15 cellular contexts compared by ENCODE assay signal in the genomic region with DNA sequence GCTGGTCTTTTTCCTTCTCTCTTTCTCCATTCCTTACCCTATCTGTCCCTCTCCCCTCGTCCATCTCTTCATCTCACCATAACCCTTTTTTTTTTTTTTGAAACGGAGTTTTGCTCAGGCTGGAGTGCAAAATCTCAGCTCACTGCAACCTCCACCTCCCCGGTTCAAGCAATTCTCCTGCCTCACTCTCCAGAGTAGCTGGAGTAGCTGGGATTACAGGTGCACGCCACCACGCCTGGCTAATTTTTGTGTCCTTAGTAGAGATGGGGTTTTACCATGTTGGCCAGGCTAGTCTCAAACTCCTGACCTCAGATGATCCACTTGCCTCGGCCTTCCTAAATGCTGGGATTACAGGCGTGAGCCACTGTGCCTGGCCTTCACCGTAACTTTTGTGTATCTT. TPM values are rescaled to one million over a fixed set of nuclear protein-coding genes. Genes with fewer than 3 reads are reported as not detected.
DNase-seq lines count a peak whose midpoint lies in the region; ATAC-seq and TF ChIP-seq lines count a peak whose summit lies in the region.
"Not testable (repeated sequence)": the region's sequence is repeated elsewhere in the genome, so short reads cannot be mapped to it uniquely, and the experiment has no call there.
"Had no signal": no experiment of that assay in that cellular context is flagged by ENCODE, and none has a peak within 500 bp of the region (broad histone marks: within the 10 kb centered on the region; RNA-seq: fewer than 3 reads in every experiment).

No MANE protein-coding gene starts in this region.

- not testable (repeated sequence) for DNase-seq in CD4-positive, CD25-positive, alpha-beta regulatory T cell; CD8-positive, alpha-beta T cell; T-cell; T-helper 2 cell treated with Interferon-gamma antibody and Interleukin-4, amounts not matched to agents 5 μg/mL and 100 μg/mL, for 36 hours (ENCODE audit: low spot score); naive thymus-derived CD8-positive, alpha-beta T cell

- POLR2A ChIA-PET in CD8-positive, alpha-beta T cell (lab: Charles Lee) = not testable (repeated sequence)
- POLR2A ChIA-PET in T-cell (lab: Charles Lee) = interaction anchor here in 1 of 2 donors (0.7 kb wide), 1 partner anchor 1085 kb away, joined by 5 read pairs; no protein-coding TSS in a partner anchor
- POLR2A ChIA-PET in naive thymus-derived CD8-positive, alpha-beta T cell (lab: Charles Lee) = interaction anchor here (1.1 kb wide), 1 partner anchor 75 kb away, joined by 3 read pairs; no protein-coding TSS in a partner anchor

- not testable (repeated sequence) for H3K27ac ChIP-seq in CD4-positive, CD25-positive, alpha-beta regulatory T cell (ENCODE audit: insufficient read depth, low read length, poor library complexity, severe bottlenecking); CD8-positive, alpha-beta T cell (ENCODE audit: low read depth, low read length)

- H3K4me1 ChIP-seq in CD4-positive, CD25-positive, alpha-beta regulatory T cell (ENCODE audit: control insufficient read depth, insufficient read depth, low read length, poor library complexity, severe bottlenecking) = peaks cover 54% of the 10 kb centered on the region
- H3K4me1 ChIP-seq in CD8-positive, alpha-beta T cell (ENCODE audit: insufficient read depth, low read length) = peaks cover 62% of the 10 kb centered on the region

- not testable (repeated sequence) for ATAC-seq in CD4-positive, CD25-positive, alpha-beta regulatory T cell (ENCODE audit: low read depth in 2 of 2); CD8-positive, alpha-beta T cell; T-cell (replicated peaks in 1 of 4); naive thymus-derived CD8-positive, alpha-beta T cell

- not testable (repeated sequence) for H3K36me3 ChIP-seq in CD4-positive, CD25-positive, alpha-beta regulatory T cell (ENCODE audit: control insufficient read depth, insufficient read depth, low read length); CD8-positive, alpha-beta T cell (ENCODE audit: insufficient read depth, low read length)

- H3K27me3 ChIP-seq in CD4-positive, CD25-positive, alpha-beta regulatory T cell (ENCODE audit: control insufficient read depth, insufficient read depth, low read length); CD8-positive, alpha-beta T cell (ENCODE audit: insufficient read depth, low read length): not testable (repeated sequence)

- not testable (repeated sequence) for H3K36me3 Mint-ChIP-seq in CD4-positive, CD25-positive, alpha-beta regulatory T cell; CD8-positive, alpha-beta T cell; T-cell; T-helper 2 cell treated with Interferon-gamma antibody and Interleukin-4, amounts not matched to agents 5 μg/mL and 100 μg/mL, for 36 hours (ENCODE audit: low read depth); activated naive CD4-positive, alpha-beta T cell treated with anti-CD3 and anti-CD28 coated beads, Interleukin-2, amount 50 U/mL, for 24 hours; dendritic cell treated with granulocyte-macrophage colony-stimulating factor and Interleukin-4, amounts not matched to agents 40 ng/mL and 50 ng/mL, for 4 days (ENCODE audit: low read depth); naive thymus-derived CD8-positive, alpha-beta T cell

- not testable (repeated sequence) for H3K9me3 ChIP-seq in CD4-positive, CD25-positive, alpha-beta regulatory T cell (ENCODE audit: control insufficient read depth in 2 of 2, low read length in 2 of 2); CD8-positive, alpha-beta T cell (ENCODE audit: low read length)

- not testable (repeated sequence) for H3K9me3 Mint-ChIP-seq in CD4-positive, CD25-positive, alpha-beta regulatory T cell; CD8-positive, alpha-beta T cell; T-cell; T-helper 2 cell treated with Interferon-gamma antibody and Interleukin-4, amounts not matched to agents 5 μg/mL and 100 μg/mL, for 36 hours; activated naive CD4-positive, alpha-beta T cell treated with anti-CD3 and anti-CD28 coated beads, Interleukin-2, amount 50 U/mL, for 24 hours; dendritic cell treated with granulocyte-macrophage colony-stimulating factor and Interleukin-4, amounts not matched to agents 40 ng/mL and 50 ng/mL, for 4 days; naive thymus-derived CD8-positive, alpha-beta T cell

- H3K27ac Mint-ChIP-seq in CD4-positive, CD25-positive, alpha-beta regulatory T cell = peak overlapping the region; percentile 56 to 93 (median 92)
- H3K27ac Mint-ChIP-seq in CD8-positive, alpha-beta T cell = peak overlapping the region; percentile 27
- H3K27ac Mint-ChIP-seq in T-cell = peak overlapping the region; percentile 86
- peak overlapping the region; percentile 5 for H3K27ac Mint-ChIP-seq in T-helper 2 cell treated with Interferon-gamma antibody and Interleukin-4, amounts not matched to agents 5 μg/mL and 100 μg/mL, for 36 hours
- peak overlapping the region; percentile 82 for H3K27ac Mint-ChIP-seq in activated naive CD4-positive, alpha-beta T cell treated with anti-CD3 and anti-CD28 coated beads, Interleukin-2, amount 50 U/mL, for 24 hours
- peak overlapping the region; percentile 7 for H3K27ac Mint-ChIP-seq in dendritic cell treated with granulocyte-macrophage colony-stimulating factor and Interleukin-4, amounts not matched to agents 40 ng/mL and 50 ng/mL, for 4 days
- peak overlapping the region in 8 of 10 donors; percentile 54 to 92 (median 74) for H3K27ac Mint-ChIP-seq in naive thymus-derived CD8-positive, alpha-beta T cell

- H3K4me3 ChIP-seq in CD4-positive, CD25-positive, alpha-beta regulatory T cell (ENCODE audit: low read depth, low read length); CD8-positive, alpha-beta T cell (ENCODE audit: low read depth, low read length): not testable (repeated sequence)

- H3K27me3 Mint-ChIP-seq in CD4-positive, CD25-positive, alpha-beta regulatory T cell; CD8-positive, alpha-beta T cell (ENCODE audit: low read depth); T-cell; activated naive CD4-positive, alpha-beta T cell treated with anti-CD3 and anti-CD28 coated beads, Interleukin-2, amount 50 U/mL, for 24 hours; naive thymus-derived CD8-positive, alpha-beta T cell: not testable (repeated sequence)
- H3K27me3 Mint-ChIP-seq in T-helper 2 cell treated with Interferon-gamma antibody and Interleukin-4, amounts not matched to agents 5 μg/mL and 100 μg/mL, for 36 hours (ENCODE audit: low read depth) = peaks cover 24% of the 10 kb centered on the region
- H3K27me3 Mint-ChIP-seq in dendritic cell treated with granulocyte-macrophage colony-stimulating factor and Interleukin-4, amounts not matched to agents 40 ng/mL and 50 ng/mL, for 4 days = peaks cover 44% of the 10 kb centered on the region

- H3K4me1 Mint-ChIP-seq in CD4-positive, CD25-positive, alpha-beta regulatory T cell = peaks cover 5 to 71% (median 26%) of the 10 kb centered on the region in 4 donors
- H3K4me1 Mint-ChIP-seq in CD8-positive, alpha-beta T cell (ENCODE audit: low read depth) = peaks cover 55% of the 10 kb centered on the region
- H3K4me1 Mint-ChIP-seq in T-cell = peaks cover 54 to 70% (median 61%) of the 10 kb centered on the region in 3 donors
- peaks cover 21% of the 10 kb centered on the region for H3K4me1 Mint-ChIP-seq in T-helper 2 cell treated with Interferon-gamma antibody and Interleukin-4, amounts not matched to agents 5 μg/mL and 100 μg/mL, for 36 hours (ENCODE audit: low read depth)
- H3K4me1 Mint-ChIP-seq in activated naive CD4-positive, alpha-beta T cell treated with anti-CD3 and anti-CD28 coated beads, Interleukin-2, amount 50 U/mL, for 24 hours = peaks cover 63% of the 10 kb centered on the region
- H3K4me1 Mint-ChIP-seq in dendritic cell treated with granulocyte-macrophage colony-stimulating factor and Interleukin-4, amounts not matched to agents 40 ng/mL and 50 ng/mL, for 4 days (ENCODE audit: low read depth) = peaks cover 39% of the 10 kb centered on the region
- H3K4me1 Mint-ChIP-seq in naive thymus-derived CD8-positive, alpha-beta T cell = peaks cover 29 to 69% (median 54%) of the 10 kb centered on the region in 4 donors

- CTCF ChIA-PET in CD8-positive, alpha-beta T cell (lab: Charles Lee) = interaction anchor here (1.3 to 1.7 kb wide), 3 partner anchors 9 to 171 kb away, joined by 3 to 15 read pairs (median 5); no protein-coding TSS in a partner anchor
- CTCF ChIA-PET in T-cell (lab: Charles Lee) = interaction anchor here in 1 of 2 donors (0.6 kb wide), 1 partner anchor 57 kb away, joined by 4 read pairs; the partner anchor contains the start of gene ALKBH6

- H3K4me3 Mint-ChIP-seq in CD4-positive, CD25-positive, alpha-beta regulatory T cell = peak overlapping the region in 1 of 4 donors; percentile 83
- peak overlapping the region; percentile 18 for H3K4me3 Mint-ChIP-seq in CD8-positive, alpha-beta T cell
- peak overlapping the region in 2 of 3 donors; percentile 28 to 80 for H3K4me3 Mint-ChIP-seq in T-cell
- not testable (repeated sequence) for H3K4me3 Mint-ChIP-seq in T-helper 2 cell treated with Interferon-gamma antibody and Interleukin-4, amounts not matched to agents 5 μg/mL and 100 μg/mL, for 36 hours; activated naive CD4-positive, alpha-beta T cell treated with anti-CD3 and anti-CD28 coated beads, Interleukin-2, amount 50 U/mL, for 24 hours; dendritic cell treated with granulocyte-macrophage colony-stimulating factor and Interleukin-4, amounts not matched to agents 40 ng/mL and 50 ng/mL, for 4 days
- H3K4me3 Mint-ChIP-seq in naive thymus-derived CD8-positive, alpha-beta T cell = peak overlapping the region in 5 of 10 donors; percentile 19 to 70 (median 41)

- intact Hi-C loops in CD8-positive, alpha-beta T cell (cut with DNase I, micrococcal nuclease) = loop anchor here in 1 of 2 experiments (5.0 kb wide), 1 partner anchor 95 kb away; the partner anchor contains the start of genes THAP8 and WDR62
- intact Hi-C loops in dendritic cell treated with granulocyte-macrophage colony-stimulating factor and Interleukin-4, amounts not matched to agents 40 ng/mL and 50 ng/mL, for 4 days (cut with micrococcal nuclease) = loop anchor here (5.0 kb wide), 1 partner anchor 35 kb away; no protein-coding TSS in a partner anchor

- TF ChIP-seq CTCF in CD8-positive, alpha-beta T cell (IDR thresholded peaks at IDR 0.05) = not testable (repeated sequence)

RNA-seq across cellular contexts. Expression of gene LRFN3, which starts 21.2 kb away (rescaled TPM):
- 7.7 TPM for total RNA-seq in CD4-positive, CD25-positive, alpha-beta regulatory T cell
- polyA plus RNA-seq in CD4-positive, CD25-positive, alpha-beta regulatory T cell = 1 to 10 TPM in 1 of 4 donors, under 1 TPM in 3; 0.63 to 1.4 (median 0.84) TPM
- 1 to 10 TPM; 2.2 to 3.3 TPM for total RNA-seq in CD8-positive, alpha-beta T cell
- total RNA-seq in T-cell = 10 to 100 TPM in 4 of 5 donors, 1 to 10 TPM in 1; 9.2 to 20.8 (median 15.3) TPM
- 10 to 100 TPM; 11.2 to 11.4 TPM for total RNA-seq in naive thymus-derived CD8-positive, alpha-beta T cell
- 1 to 10 TPM in 2 of 3 donors, under 1 TPM in 1; 0.62 to 1.4 (median 1.1) TPM for polyA plus RNA-seq in naive thymus-derived CD8-positive, alpha-beta T cell

RNA-seq across cellular contexts. Expression of gene SDHAF1, which starts 37.6 kb away (rescaled TPM):
- 11.8 TPM for total RNA-seq in CD4-positive, CD25-positive, alpha-beta regulatory T cell
- 10 to 100 TPM; 44.0 to 71.2 (median 67.4) TPM for polyA plus RNA-seq in CD4-positive, CD25-positive, alpha-beta regulatory T cell
- total RNA-seq in CD8-positive, alpha-beta T cell = 1 to 10 TPM; 7.3 TPM
- 10 to 100 TPM; 10.2 to 30.5 (median 27.3) TPM for total RNA-seq in T-cell
- total RNA-seq in naive thymus-derived CD8-positive, alpha-beta T cell = 10 to 100 TPM; 19.4 to 24.2 TPM
- 10 to 100 TPM; 31.9 to 50.9 (median 34.9) TPM for polyA plus RNA-seq in naive thymus-derived CD8-positive, alpha-beta T cell

RNA-seq across cellular contexts. Expression of gene TYROBP, which starts 49.3 kb away (rescaled TPM):
- total RNA-seq in CD4-positive, CD25-positive, alpha-beta regulatory T cell = not detected
- polyA plus RNA-seq in CD4-positive, CD25-positive, alpha-beta regulatory T cell = 1 to 10 TPM in 3 of 4 donors, under 1 TPM in 1; 0.49 to 6.9 (median 2.1) TPM
- total RNA-seq in CD8-positive, alpha-beta T cell = 1 to 10 TPM; 5.2 to 6.2 TPM
- total RNA-seq in T-cell = 1 to 10 TPM; 2.3 to 7.0 (median 2.9) TPM
- total RNA-seq in naive thymus-derived CD8-positive, alpha-beta T cell = 1 to 10 TPM; 3.1 to 5.8 TPM
- polyA plus RNA-seq in naive thymus-derived CD8-positive, alpha-beta T cell = 10 to 100 TPM in 1 of 3 donors, 1 to 10 TPM in 2; 4.4 to 72.6 (median 5.6) TPM
- total RNA-seq: Calu3, Daoy, G401, GM23338, H4, H9, HFFc6 had no signal
- polyA plus RNA-seq: AG04450, GM23338 had no signal

RNA-seq across cellular contexts. Expression of gene SYNE4, which starts 51.2 kb away (rescaled TPM):
- 1.5 TPM for total RNA-seq in CD4-positive, CD25-positive, alpha-beta regulatory T cell
- polyA plus RNA-seq in CD4-positive, CD25-positive, alpha-beta regulatory T cell = under 1 TPM in 1 of 4 donors, not detected in 3; 0.40 TPM
- total RNA-seq in CD8-positive, alpha-beta T cell = 1 to 10 TPM in 1 of 2 experiments, under 1 TPM in 1; 0.95 to 2.1 TPM
- 1 to 10 TPM; 3.2 to 4.4 (median 3.7) TPM for total RNA-seq in T-cell
- total RNA-seq in naive thymus-derived CD8-positive, alpha-beta T cell = 1 to 10 TPM; 3.5 to 4.7 TPM
- polyA plus RNA-seq in naive thymus-derived CD8-positive, alpha-beta T cell = under 1 TPM in 1 of 3 donors, not detected in 2; 0.19 TPM
- total RNA-seq: Daoy had no signal

RNA-seq across cellular contexts. Expression of gene HCST, which starts 55.1 kb away (rescaled TPM):
- total RNA-seq in CD4-positive, CD25-positive, alpha-beta regulatory T cell = 104 TPM
- 100 to 1,000 TPM; 640 to 863 (median 760) TPM for polyA plus RNA-seq in CD4-positive, CD25-positive, alpha-beta regulatory T cell
- 100 to 1,000 TPM; 101 to 114 TPM for total RNA-seq in CD8-positive, alpha-beta T cell
- total RNA-seq in T-cell = 100 to 1,000 TPM in 2 of 5 donors, 10 to 100 TPM in 3; 60.1 to 165 (median 77.2) TPM
- 10 to 100 TPM; 85.7 to 87.7 TPM for total RNA-seq in naive thymus-derived CD8-positive, alpha-beta T cell
- 1,000 to 10,000 TPM; 1,254 to 1,751 (median 1,469) TPM for polyA plus RNA-seq in naive thymus-derived CD8-positive, alpha-beta T cell
- total RNA-seq: Calu3, Daoy, G401, GM23338, H4 had no signal

Comparison
In these comparisons a context has a peak if more than half of its experiments do, and no peak if none do; other contexts are left out.
1. H3K27ac Mint-ChIP-seq: peak in every context shown above with its lines; median percentile 92 in CD4-positive, CD25-positive, alpha-beta regulatory T cell; 86 in T-cell; 82 in activated naive CD4-positive, alpha-beta T cell treated with anti-CD3 and anti-CD28 coated beads, Interleukin-2, amount 50 U/mL, for 24 hours; 74 in naive thymus-derived CD8-positive, alpha-beta T cell; 27 in CD8-positive, alpha-beta T cell; 7 in dendritic cell treated with granulocyte-macrophage colony-stimulating factor and Interleukin-4, amounts not matched to agents 40 ng/mL and 50 ng/mL, for 4 days; 5 in T-helper 2 cell treated with Interferon-gamma antibody and Interleukin-4, amounts not matched to agents 5 μg/mL and 100 μg/mL, for 36 hours.